1 cellular context compared by ENCODE assay signal in the genomic region with DNA sequence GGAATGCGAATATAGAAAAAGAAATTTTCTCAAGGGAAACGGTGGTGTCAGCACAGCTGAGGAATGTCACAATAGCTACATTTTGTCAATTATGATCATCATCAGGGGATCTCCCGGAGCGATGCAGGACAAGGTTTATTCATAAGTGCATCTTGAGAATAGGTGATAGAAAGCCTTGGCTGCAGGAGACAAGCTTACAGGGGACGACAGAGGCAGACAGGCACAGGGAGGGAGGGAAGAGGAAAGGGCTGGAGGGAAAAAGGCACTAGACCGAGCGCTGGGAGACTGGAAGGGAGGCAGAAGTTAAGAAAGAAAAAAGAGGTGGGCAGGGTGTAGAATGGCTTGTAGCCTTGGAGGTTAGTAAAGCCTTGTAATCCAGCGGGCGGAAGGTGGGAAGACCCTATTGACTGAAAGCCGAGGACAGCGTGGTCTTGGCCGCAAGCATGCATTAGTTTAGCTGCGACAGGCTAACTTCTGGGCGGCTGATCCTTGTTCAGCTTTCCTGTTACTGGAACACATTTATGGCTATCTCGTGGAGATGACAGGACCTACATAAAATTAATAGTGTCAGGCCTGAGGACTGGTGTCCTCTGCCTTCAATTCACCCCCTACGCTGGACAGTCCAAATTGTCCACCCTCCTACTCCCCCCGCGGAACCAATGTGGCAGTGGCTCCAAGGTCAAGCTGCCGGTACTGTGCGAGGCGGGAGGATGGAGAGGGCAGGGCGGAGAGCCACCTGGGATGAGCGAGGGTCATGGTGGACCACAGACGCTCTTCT.
TF ChIP-seq lines count a peak whose summit lies in the region.

No MANE protein-coding gene starts in this region.

TF ChIP-seq in GM23338, 12 proteins besides CTCF, POLR2A, EP300 and RAD21 (continued from another document):
- TF ChIP-seq, protein P1, sequence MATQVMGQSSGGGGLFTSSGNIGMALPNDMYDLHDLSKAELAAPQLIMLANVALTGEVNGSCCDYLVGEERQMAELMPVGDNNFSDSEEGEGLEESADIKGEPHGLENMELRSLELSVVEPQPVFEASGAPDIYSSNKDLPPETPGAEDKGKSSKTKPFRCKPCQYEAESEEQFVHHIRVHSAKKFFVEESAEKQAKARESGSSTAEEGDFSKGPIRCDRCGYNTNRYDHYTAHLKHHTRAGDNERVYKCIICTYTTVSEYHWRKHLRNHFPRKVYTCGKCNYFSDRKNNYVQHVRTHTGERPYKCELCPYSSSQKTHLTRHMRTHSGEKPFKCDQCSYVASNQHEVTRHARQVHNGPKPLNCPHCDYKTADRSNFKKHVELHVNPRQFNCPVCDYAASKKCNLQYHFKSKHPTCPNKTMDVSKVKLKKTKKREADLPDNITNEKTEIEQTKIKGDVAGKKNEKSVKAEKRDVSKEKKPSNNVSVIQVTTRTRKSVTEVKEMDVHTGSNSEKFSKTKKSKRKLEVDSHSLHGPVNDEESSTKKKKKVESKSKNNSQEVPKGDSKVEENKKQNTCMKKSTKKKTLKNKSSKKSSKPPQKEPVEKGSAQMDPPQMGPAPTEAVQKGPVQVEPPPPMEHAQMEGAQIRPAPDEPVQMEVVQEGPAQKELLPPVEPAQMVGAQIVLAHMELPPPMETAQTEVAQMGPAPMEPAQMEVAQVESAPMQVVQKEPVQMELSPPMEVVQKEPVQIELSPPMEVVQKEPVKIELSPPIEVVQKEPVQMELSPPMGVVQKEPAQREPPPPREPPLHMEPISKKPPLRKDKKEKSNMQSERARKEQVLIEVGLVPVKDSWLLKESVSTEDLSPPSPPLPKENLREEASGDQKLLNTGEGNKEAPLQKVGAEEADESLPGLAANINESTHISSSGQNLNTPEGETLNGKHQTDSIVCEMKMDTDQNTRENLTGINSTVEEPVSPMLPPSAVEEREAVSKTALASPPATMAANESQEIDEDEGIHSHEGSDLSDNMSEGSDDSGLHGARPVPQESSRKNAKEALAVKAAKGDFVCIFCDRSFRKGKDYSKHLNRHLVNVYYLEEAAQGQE (IDR thresholded peaks at IDR 0.05; ENCODE audit: unreplicated experiment): no peak
- TF ChIP-seq EZH2phosphoT487 (IDR thresholded peaks at IDR 0.05; ENCODE audit: unreplicated experiment): no peak
- no peak for TF ChIP-seq ZNF114 (CRISPR knock-in tag; IDR thresholded peaks at IDR 0.05)
- TF ChIP-seq, protein P2, sequence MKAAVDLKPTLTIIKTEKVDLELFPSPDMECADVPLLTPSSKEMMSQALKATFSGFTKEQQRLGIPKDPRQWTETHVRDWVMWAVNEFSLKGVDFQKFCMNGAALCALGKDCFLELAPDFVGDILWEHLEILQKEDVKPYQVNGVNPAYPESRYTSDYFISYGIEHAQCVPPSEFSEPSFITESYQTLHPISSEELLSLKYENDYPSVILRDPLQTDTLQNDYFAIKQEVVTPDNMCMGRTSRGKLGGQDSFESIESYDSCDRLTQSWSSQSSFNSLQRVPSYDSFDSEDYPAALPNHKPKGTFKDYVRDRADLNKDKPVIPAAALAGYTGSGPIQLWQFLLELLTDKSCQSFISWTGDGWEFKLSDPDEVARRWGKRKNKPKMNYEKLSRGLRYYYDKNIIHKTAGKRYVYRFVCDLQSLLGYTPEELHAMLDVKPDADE (IDR thresholded peaks at IDR 0.05): no peak
